In the genomic region with DNA sequence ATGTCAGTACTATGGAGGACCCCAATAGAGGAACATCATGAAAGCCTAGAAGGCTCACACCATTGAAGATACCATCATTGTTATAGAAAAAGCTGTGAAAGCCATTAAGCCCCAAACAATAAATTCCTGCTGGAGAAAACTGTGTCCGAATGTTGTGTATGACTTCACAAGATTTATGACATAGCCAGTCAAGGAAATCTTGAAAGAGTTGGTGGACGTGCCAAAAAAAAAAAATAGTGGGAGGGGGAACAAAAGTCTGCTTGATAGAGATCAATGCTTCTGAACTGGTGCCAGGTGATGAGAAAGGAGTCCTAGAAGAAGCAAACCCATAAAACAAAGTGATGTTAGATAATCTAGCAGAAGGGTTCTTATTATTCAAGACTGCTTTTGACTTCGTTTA, we compare ENCODE assay signal across 16 cellular contexts. TPM values are rescaled to one million over a fixed set of nuclear protein-coding genes. Genes with fewer than 3 reads are reported as not detected.
DNase-seq lines count a peak whose midpoint lies in the region; ATAC-seq, FAIRE-seq and TF ChIP-seq lines count a peak whose summit lies in the region.
"Had no signal": no experiment of that assay in that cellular context is flagged by ENCODE, and none has a peak within 500 bp of the region (broad histone marks: within the 10 kb centered on the region; RNA-seq: fewer than 3 reads in every experiment).

No MANE protein-coding gene starts in this region.

- H3K27ac Mint-ChIP-seq in stimulated activated naive B cell treated with anti-CD40 and anti-IgM and Interleukin-4, amounts not matched to agents 10 μg/mL and 1 μg/mL and 100 μg/mL, for 72 hours, result peak overlapping the region; percentile 28
- H3K27ac Mint-ChIP-seq: CD8-positive, alpha-beta memory T cell; GM23338 had no signal

- no peaks in the 10 kb centered on the region; the same call in 2 of the 3 replicates for H3K79me2 ChIP-seq in K562 (ENCODE audit: control insufficient read depth, insufficient read depth, low read length)

- no peak for TF ChIP-seq POLR2A in K562 (conservative IDR thresholded peaks at IDR 0.05)
- no peak for TF ChIP-seq POLR2A in lower leg skin (IDR thresholded peaks at IDR 0.05)

- no peaks in the 10 kb centered on the region for H3K9me1 ChIP-seq in K562 (ENCODE audit: control insufficient read depth, insufficient read depth, low read length)

- H3K4me1 ChIP-seq in HEK293 (ENCODE audit: control insufficient read depth, insufficient read depth, low read length), result peaks cover 12% of the 10 kb centered on the region; the same call in 1 of the 2 replicates
- H3K4me1 ChIP-seq in K562 (replicated peaks in 1 of 2; ENCODE audit: control insufficient read depth in 2 of 2, insufficient read depth in 2 of 2, low read length in 2 of 2), result peaks cover 0 to 10% of the 10 kb centered on the region in 2 experiments; a peak in 3 of 5 replicates

- no peaks in the 10 kb centered on the region for H3K36me3 ChIP-seq in HEK293 (ENCODE audit: control insufficient read depth in 2 of 2, insufficient read depth in 1 of 2, low read length in 2 of 2)
- no peaks in the 10 kb centered on the region; the same call in 2 of the 3 replicates for H3K36me3 ChIP-seq in K562 (ENCODE audit: control insufficient read depth, insufficient read depth, low read length)

- intact Hi-C loops in K562 (cut with micrococcal nuclease), result no loop called here
- intact Hi-C loops in lower leg skin (cut with DNase I; ENCODE audit: low total_unique reads), result no loop called here

- H3K4me1 Mint-ChIP-seq in stimulated activated naive B cell treated with anti-CD40 and anti-IgM and Interleukin-4, amounts not matched to agents 10 μg/mL and 1 μg/mL and 100 μg/mL, for 72 hours, result peaks cover 26 to 48% of the 10 kb centered on the region in 2 donors

- no peaks in the 10 kb centered on the region for H3K9me3 ChIP-seq in HEK293 (ENCODE audit: control insufficient read depth, insufficient read depth, low read depth, low read length)
- peaks cover 2% of the 10 kb centered on the region; the same call in 1 of the 2 replicates for H3K9me3 ChIP-seq in K562 (replicated peaks; ENCODE audit: control insufficient read depth, insufficient read depth, low read depth, low read length)

- BruUV-seq in K562 (replicated peaks; lab: Mats Ljungman, UMichigan), result no TSS peak

- no peak for DNase-seq in D721Med (ENCODE audit: insufficient read length, low spot score)
- no peak for DNase-seq in K562 (ENCODE audit: extremely low read depth in 1 of 4, low spot score in 3 of 4)
- no peak for DNase-seq in stimulated activated naive B cell treated with anti-CD40 and anti-IgM and Interleukin-4, amounts not matched to agents 10 μg/mL and 1 μg/mL and 100 μg/mL, for 72 hours
- DNase-seq in activated effector memory CD4-positive, alpha-beta T cell treated with Interleukin-2 at 50 U/mL for 16 hours, result no peak
- no peak for DNase-seq in lower leg skin (ENCODE audit: low spot score in 2 of 2)
- DNase-seq: CD8-positive, alpha-beta memory T cell; DMS79; H7; KG1 had no signal

- H4K20me1 ChIP-seq in K562 (replicated peaks; ENCODE audit: control insufficient read depth, insufficient read depth, low read length), result no peaks in the 10 kb centered on the region

- no peak for TF ChIP-seq EP300 in K562 (IDR thresholded peaks at IDR 0.05; ENCODE audit: low read length)

- TF ChIP-seq RAD21 in K562 (CRISPR knock-in tag; conservative IDR thresholded peaks at IDR 0.05 in 1 of 2, IDR thresholded peaks at IDR 0.05 in 1 of 2), result no peak

- in situ Hi-C loops in K562 (cut with MboI), result no loop called here

- TF ChIP-seq CTCF in D721Med (IDR thresholded peaks at IDR 0.05; ENCODE audit: insufficient read depth, missing control alignments), result no peak
- TF ChIP-seq CTCF in HEK293 (tag by site-specific recombination; IDR thresholded peaks at IDR 0.05), result no peak
- TF ChIP-seq CTCF in K562 (IDR thresholded peaks at IDR 0.05 in 2 of 3, conservative IDR thresholded peaks at IDR 0.05 in 1 of 3; ENCODE audit: insufficient read depth in 2 of 3, low read depth in 1 of 3, low read length in 3 of 3), result no peak
- TF ChIP-seq CTCF in lower leg skin (IDR thresholded peaks at IDR 0.05), result no peak

- WGBS in K562 (ENCODE audit: insufficient coverage, low coverage, missing lambda C conversion rate), result 68% methylated on average over 2 of the region's 3 CpGs
- WGBS in lower leg skin, 2 donors, result 77 to 84% methylated on average over 3 of the region's 3 CpGs

- H3K36me3 Mint-ChIP-seq in stimulated activated naive B cell treated with anti-CD40 and anti-IgM and Interleukin-4, amounts not matched to agents 10 μg/mL and 1 μg/mL and 100 μg/mL, for 72 hours, result peaks cover 42 to 61% of the 10 kb centered on the region in 2 donors

- H3K9me3 Mint-ChIP-seq in stimulated activated naive B cell treated with anti-CD40 and anti-IgM and Interleukin-4, amounts not matched to agents 10 μg/mL and 1 μg/mL and 100 μg/mL, for 72 hours, result peaks cover 1 to 15% of the 10 kb centered on the region in 2 donors

- no peak overlapping the region for H3K27ac ChIP-seq in HEK293 (ENCODE audit: extremely low read depth, low read depth, low read length)
- H3K27ac ChIP-seq in K562 (ENCODE audit: extremely low read depth, low read depth, low read length), result no peak overlapping the region
- H3K27ac ChIP-seq: A549, HL-60 had no signal

- H3K4me2 ChIP-seq in K562 (ENCODE audit: insufficient read depth, low read length), result no peak overlapping the region
- H3K4me2 ChIP-seq: A549, GM23338 had no signal

- POLR2A ChIA-PET in HEK293 (lab: Yijun Ruan, JAX) (no interaction called here), K562 (lab: Yijun Ruan, JAX) (interaction anchor here (1.4 kb wide), 1 partner anchor 41 kb away, joined by 3 read pairs; a partner anchor contains a TSS)

- no peaks in the 10 kb centered on the region for H3K27me3 ChIP-seq in K562 (ENCODE audit: control insufficient read depth in 2 of 2, insufficient read depth in 2 of 2, low read length in 2 of 2)

- no peaks in the 10 kb centered on the region for H3K27me3 Mint-ChIP-seq in stimulated activated naive B cell treated with anti-CD40 and anti-IgM and Interleukin-4, amounts not matched to agents 10 μg/mL and 1 μg/mL and 100 μg/mL, for 72 hours

- no peak overlapping the region for H2AFZ ChIP-seq in K562 (ENCODE audit: low read depth, low read length)
- H2AFZ ChIP-seq: GM23338 had no signal

- FAIRE-seq in D721Med (lab: Jason Lieb, UNC), result peak; percentile 77
- FAIRE-seq in K562 (lab: Jason Lieb, UNC), result no peak
- FAIRE-seq: GM12878 had no signal

- no peak overlapping the region for H3K4me3 ChIP-seq in HEK293 (ENCODE audit: low read depth, low read length)
- no peak overlapping the region for H3K4me3 ChIP-seq in K562
- H3K4me3 ChIP-seq in lower leg skin (ENCODE audit: low read depth, poor library complexity, severe bottlenecking), result no peak overlapping the region
- H3K4me3 ChIP-seq: A549, GM12878, GM23338 had no signal

- H3K4me3 Mint-ChIP-seq in stimulated activated naive B cell treated with anti-CD40 and anti-IgM and Interleukin-4, amounts not matched to agents 10 μg/mL and 1 μg/mL and 100 μg/mL, for 72 hours, result no peak overlapping the region
- H3K4me3 Mint-ChIP-seq: CD14-positive monocyte, GM23338 had no signal

- ATAC-seq in K562, result no peak
- ATAC-seq in stimulated activated naive B cell treated with anti-CD40 and anti-IgM and Interleukin-4, amounts not matched to agents 10 μg/mL and 1 μg/mL and 100 μg/mL, for 72 hours (replicated peaks), result no peak
- ATAC-seq in HG03196 (IDR thresholded peaks at IDR 0.05; ENCODE audit: unreplicated experiment), result no peak
- ATAC-seq: A549, GM12878, GM23338 had no signal

- H3K9ac ChIP-seq in K562 (ENCODE audit: insufficient read depth in 1 of 2, low read depth in 2 of 2, low read length in 2 of 2), result no peak overlapping the region

- CTCF ChIA-PET in HEK293 (lab: Yijun Ruan, JAX) (interaction anchor here (0.7 to 0.8 kb wide), 2 partner anchors 71 to 78 kb away, joined by 3 to 4 read pairs; no protein-coding TSS in a partner anchor), K562 (lab: Yijun Ruan, JAX; ENCODE audit: low intra/inter-chr PET ratio) (no interaction called here)

TF ChIP-seq in K562, 482 proteins besides CTCF, POLR2A, EP300 and RAD21 (continues in another document):
- TF ChIP-seq SREBF2 (CRISPR knock-in tag; IDR thresholded peaks at IDR 0.05) (no peak), MEIS2 (IDR thresholded peaks at IDR 0.05; ENCODE audit: partially characterized antibody) (peak; percentile 58), TGIF2 (CRISPR knock-in tag; IDR thresholded peaks at IDR 0.05) (no peak)

RNA-seq across cellular contexts. Expression of a gene that starts 41.2 kb away (rescaled TPM):
- total RNA-seq in K562 (2011; cell fraction: chromatin; rRNA removed; ENCODE audit: low replicate concordance), result 8.4 and 9.2 TPM in 2 replicates
- total RNA-seq in K562 (2011; cell fraction: nucleolus; rRNA removed), result 8.0 and 11.1 TPM in 2 replicates
- 10.6 and 21.0 TPM in 2 replicates for total RNA-seq in K562 (2011; cell fraction: nucleoplasm; rRNA removed)
- total RNA-seq in K562 (2014; rRNA removed) (7.7 and 9.7 TPM in 2 replicates), K562 (2014; rRNA removed; fragmentation: Illumina TruSeq; extraction: Trizol) (25.7 and 27.1 TPM in 2 replicates), K562 (2015; rRNA removed; fragmentation: Illumina TruSeq; extraction: Trizol) (21.5 and 25.6 TPM in 2 replicates), K562 (2021) (25.9 and 26.1 TPM in 2 replicates), lower leg skin (10 to 100 TPM; 16.2 to 20.5 (median 19.0) TPM)
- polyA plus RNA-seq in K562 (2011; rRNA removed) (21.8 and 27.7 TPM in 2 replicates), K562 (2014; fragmentation: Illumina TruSeq; extraction: Trizol) (23.8 and 28.0 TPM in 2 replicates), K562 (2014; fragmentation: Nextera tagmentation; extraction: Ambion mirVana) (1 to 10 TPM; 7.2 to 9.7 TPM), K562 (2014; rRNA removed) (25.9 and 27.8 TPM in 2 replicates)
- polyA plus RNA-seq in K562 (2011; cell fraction: cytosol; rRNA removed), result 6.7 and 9.2 TPM in 2 replicates
- polyA plus RNA-seq in K562 (2011; cell fraction: nucleus; rRNA removed), result 5.5 and 6.9 TPM in 2 replicates
- polyA plus RNA-seq in K562 (2012), result 27.7 and 49.2 TPM in 2 replicates
- polyA minus RNA-seq in K562 (2011; rRNA and poly(A)+ RNA removed), result 44.3 and 45.6 TPM in 2 replicates
- 16.7 and 18.3 TPM in 2 replicates for polyA minus RNA-seq in K562 (2011; cell fraction: cytosol; rRNA and poly(A)+ RNA removed)
- polyA minus RNA-seq in K562 (2011; cell fraction: nucleus; rRNA and poly(A)+ RNA removed), result 10.5 and 14.3 TPM in 2 replicates
